Comparison of ENCODE assay signal across 11 cellular contexts in genomic region chr5:149747141-149747832, GRCh38. TPM values are rescaled to one million over a fixed set of nuclear protein-coding genes. Genes with fewer than 3 reads are reported as not detected.
DNase-seq lines count a peak whose midpoint lies in the region; ATAC-seq and TF ChIP-seq lines count a peak whose summit lies in the region.
"Had no signal": no experiment of that assay in that cellular context is flagged by ENCODE, and none has a peak within 500 bp of the region (broad histone marks: within the 10 kb centered on the region; RNA-seq: fewer than 3 reads in every experiment).

No MANE protein-coding gene starts in this region.

- H4K20me1 ChIP-seq in Karpas-422 (ENCODE audit: insufficient read depth, low read depth, low read length): peaks cover 37% of the 10 kb centered on the region

- H3K79me2 ChIP-seq in Karpas-422 (ENCODE audit: low read length): peaks cover 98% of the 10 kb centered on the region

- no peaks in the 10 kb centered on the region for H3K27me3 Mint-ChIP-seq in mesothelial cell of epicardium (ENCODE audit: low read depth)
- H3K27me3 Mint-ChIP-seq: activated T-cell treated with anti-CD3 and anti-CD28 coated beads, Interleukin-2, amount 50 U/mL, for 24 hours; CD4-positive, CD25-positive, alpha-beta regulatory T cell had no signal

- peak; percentile 94 to 97 for ATAC-seq in lower lobe of right lung

- H3K27ac ChIP-seq in Karpas-422 (ENCODE audit: low read length) (peak overlapping the region; percentile 29; the same call in 1 of the 2 replicates), lower lobe of right lung (no peak overlapping the region), subcutaneous abdominal adipose tissue (ENCODE audit: low read depth, low read length) (peak overlapping the region; percentile 77)

- no peaks in the 10 kb centered on the region for H3K4me1 Mint-ChIP-seq in mesothelial cell of epicardium

- H3K9ac ChIP-seq in Karpas-422 (ENCODE audit: low read length) (0 out of 2 replicates have a peak overlapping the region, but pooled peaks have one; percentile 3), subcutaneous abdominal adipose tissue (ENCODE audit: low read length in 5 of 5) (peak overlapping the region in 3 of 5 donors; percentile 12 to 44 (median 16))

- no peak overlapping the region for H3K4me3 Mint-ChIP-seq in mesothelial cell of epicardium
- H3K4me3 Mint-ChIP-seq: activated T-cell treated with anti-CD3 and anti-CD28 coated beads, Interleukin-2, amount 50 U/mL, for 24 hours; CD4-positive, CD25-positive, alpha-beta regulatory T cell had no signal

- no peak overlapping the region for H3K4me3 ChIP-seq in Karpas-422 (ENCODE audit: low read length)
- H3K4me3 ChIP-seq in epithelial cell of proximal tubule (ENCODE audit: low read depth, low read length): peak overlapping the region; percentile 11
- H3K4me3 ChIP-seq in lower lobe of right lung: no peak overlapping the region
- H3K4me3 ChIP-seq in subcutaneous abdominal adipose tissue (ENCODE audit: low read depth in 1 of 5, low read length in 5 of 5): no peak overlapping the region

- no peak overlapping the region for H2AFZ ChIP-seq in Karpas-422 (ENCODE audit: low read length)

- H3K27ac Mint-ChIP-seq in mesothelial cell of epicardium: no peak overlapping the region
- H3K27ac Mint-ChIP-seq: activated T-cell treated with anti-CD3 and anti-CD28 coated beads, Interleukin-2, amount 50 U/mL, for 24 hours had no signal

- H3K4me1 ChIP-seq in Karpas-422 (ENCODE audit: low read length) (peaks cover 81% of the 10 kb centered on the region), lower lobe of right lung (peaks cover 11% of the 10 kb centered on the region), subcutaneous abdominal adipose tissue (ENCODE audit: control insufficient read depth in 5 of 5, insufficient read depth in 5 of 5, low read length in 5 of 5) (peaks cover 3 to 63% (median 31%) of the 10 kb centered on the region in 5 donors)

- H3K9me3 ChIP-seq in Karpas-422 (ENCODE audit: low read length) (no peaks in the 10 kb centered on the region), lower lobe of right lung (no peaks in the 10 kb centered on the region), subcutaneous abdominal adipose tissue (ENCODE audit: control insufficient read depth in 5 of 5, low read length in 5 of 5) (no peaks in the 10 kb centered on the region)

- intact Hi-C loops in lower lobe of right lung (cut with DNase I): no loop called here

- H3K36me3 ChIP-seq in Karpas-422 (ENCODE audit: insufficient read depth, low read length) (no peaks in the 10 kb centered on the region), lower lobe of right lung (no peaks in the 10 kb centered on the region), subcutaneous abdominal adipose tissue (ENCODE audit: control insufficient read depth in 5 of 5, insufficient read depth in 5 of 5, low read length in 5 of 5) (no peaks in the 10 kb centered on the region)

- H3K27me3 ChIP-seq in Karpas-422 (ENCODE audit: low read length) (no peaks in the 10 kb centered on the region), lower lobe of right lung (ENCODE audit: low read depth) (no peaks in the 10 kb centered on the region), subcutaneous abdominal adipose tissue (ENCODE audit: control insufficient read depth in 5 of 5, insufficient read depth in 4 of 5, low read length in 5 of 5) (no peaks in the 10 kb centered on the region)

- H3K36me3 Mint-ChIP-seq in mesothelial cell of epicardium: no peaks in the 10 kb centered on the region
- H3K36me3 Mint-ChIP-seq: CD4-positive, CD25-positive, alpha-beta regulatory T cell had no signal

- H3K9me3 Mint-ChIP-seq in mesothelial cell of epicardium: no peaks in the 10 kb centered on the region
- H3K9me3 Mint-ChIP-seq: activated T-cell treated with anti-CD3 and anti-CD28 coated beads, Interleukin-2, amount 50 U/mL, for 24 hours; CD4-positive, CD25-positive, alpha-beta regulatory T cell had no signal

- TF ChIP-seq CTCF in epithelial cell of proximal tubule (conservative IDR thresholded peaks at IDR 0.05; ENCODE audit: low read depth, low read length) (no peak), lower lobe of right lung (IDR thresholded peaks at IDR 0.05) (no peak), mesothelial cell of epicardium (IDR thresholded peaks at IDR 0.05; ENCODE audit: unreplicated experiment) (no peak)

- no peaks in the 10 kb centered on the region for H3K9me2 ChIP-seq in Karpas-422 (replicated peaks; ENCODE audit: insufficient read depth, low read length)

- H3K4me2 ChIP-seq in Karpas-422 (ENCODE audit: low read depth, low read length, poor library complexity, severe bottlenecking): peak overlapping the region; percentile 3

- no peak for DNase-seq in Karpas-422
- DNase-seq in epithelial cell of proximal tubule (ENCODE audit: low read depth): no peak
- peak; percentile 90 for DNase-seq in lower lobe of right lung
- DNase-seq in A172 (ENCODE audit: low spot score): no peak
- no peak for DNase-seq in activated CD4-positive, CD25-positive, alpha-beta regulatory T cell (lab: John Stamatoyannopoulos, UW)
- DNase-seq in germinal center (ENCODE audit: low spot score): no peak
- no peak for DNase-seq in mesothelial cell of epicardium (ENCODE audit: low spot score in 2 of 2, unreplicated experiment in 2 of 2)
- DNase-seq: activated T-cell treated with anti-CD3 and anti-CD28 coated beads, Interleukin-2, amount 50 U/mL, for 24 hours; CD4-positive, CD25-positive, alpha-beta regulatory T cell; SHP77 treated with DMSO at 0.1 percent for 48 hours had no signal

RNA-seq across cellular contexts. Expression of gene PPARGC1B, which starts 17.2 kb away (rescaled TPM):
- total RNA-seq in Karpas-422 (2014; rRNA removed; shearing (Covaris generic); ENCODE audit: low replicate concordance): 6.1 and 7.0 TPM in 2 replicates
- total RNA-seq in epithelial cell of proximal tubule (0.81 and 1.3 TPM in 2 replicates), lower lobe of right lung (12.5 TPM), mesothelial cell of epicardium (0.99 to 1.3 TPM (median 1.00 TPM) in 3 replicates)
- total RNA-seq in A172 (2014; rRNA removed; shearing (Covaris generic)): 1.1 and 1.5 TPM in 2 replicates
